ENCODE assay signal across 25 cellular contexts in genomic region chr6:17957904-17958303, GRCh38. TPM values are rescaled to one million over a fixed set of nuclear protein-coding genes. Genes with fewer than 3 reads are reported as not detected.
DNase-seq lines count a peak whose midpoint lies in the region; ATAC-seq, FAIRE-seq and TF ChIP-seq lines count a peak whose summit lies in the region.
"Had no signal": no experiment of that assay in that cellular context is flagged by ENCODE, and none has a peak within 500 bp of the region (broad histone marks: within the 10 kb centered on the region; RNA-seq: fewer than 3 reads in every experiment).

No MANE protein-coding gene starts in this region.

- no peaks in the 10 kb centered on the region for H3K36me3 ChIP-seq in BLaER1
- H3K36me3 ChIP-seq in HEK293 (ENCODE audit: control insufficient read depth in 2 of 2, insufficient read depth in 1 of 2, low read length in 2 of 2): no peaks in the 10 kb centered on the region
- H3K36me3 ChIP-seq in keratinocyte (ENCODE audit: control insufficient read depth in 2 of 2, extremely low read depth in 1 of 2, insufficient read depth in 2 of 2, low read length in 2 of 2): peaks cover 5 to 17% of the 10 kb centered on the region in 2 experiments
- H3K36me3 ChIP-seq in left lung: no peaks in the 10 kb centered on the region

- no peak overlapping the region for H3K4me3 Mint-ChIP-seq in WTC11
- H3K4me3 Mint-ChIP-seq: activated CD4-positive, alpha-beta T cell treated with anti-CD3 and anti-CD28 coated beads, Interleukin-2, amount 10 ng/mL, durations not matched to agents 24 days and 14 days; activated CD8-positive, alpha-beta memory T cell treated with anti-CD3 and anti-CD28 coated beads, Interleukin-2, amount 10 ng/mL, durations not matched to agents 7 days and 5 days; activated naive CD4-positive, alpha-beta T cell treated with anti-CD3 and anti-CD28 coated beads, Interleukin-2, amount 50 U/mL, for 24 hours; CD4-positive, alpha-beta T cell; H9; naive B cell had no signal

- H3K79me2 ChIP-seq in keratinocyte (ENCODE audit: control insufficient read depth, insufficient read depth, low read length): peaks cover 92% of the 10 kb centered on the region

- H4K20me1 ChIP-seq in BLaER1: no peaks in the 10 kb centered on the region
- peaks cover 4% of the 10 kb centered on the region for H4K20me1 ChIP-seq in keratinocyte (ENCODE audit: control insufficient read depth, extremely low read depth, insufficient read depth, low read length)

- intact Hi-C loops in left lung (cut with DNase I): no loop called here

- H3K36me3 Mint-ChIP-seq in WTC11: peaks cover 3% of the 10 kb centered on the region; the same call in 1 of the 2 replicates
- H3K36me3 Mint-ChIP-seq: activated CD8-positive, alpha-beta memory T cell treated with anti-CD3 and anti-CD28 coated beads, Interleukin-2, amount 10 ng/mL, durations not matched to agents 7 days and 5 days; activated naive CD4-positive, alpha-beta T cell treated with anti-CD3 and anti-CD28 coated beads, Interleukin-2, amount 50 U/mL, for 24 hours had no signal

- H3K27ac ChIP-seq in BLaER1: peak overlapping the region; percentile 1; the same call in 1 of the 2 replicates
- H3K27ac ChIP-seq in HEK293 (ENCODE audit: extremely low read depth, low read depth, low read length): no peak overlapping the region
- H3K27ac ChIP-seq in keratinocyte (ENCODE audit: control insufficient read depth, insufficient read depth, low read length): peak overlapping the region; percentile 29
- no peak overlapping the region for H3K27ac ChIP-seq in left lung
- H3K27ac ChIP-seq: SK-N-MC had no signal

- peak overlapping the region; percentile 20; the same call in 1 of the 2 replicates for H3K27ac Mint-ChIP-seq in WTC11
- H3K27ac Mint-ChIP-seq: activated CD4-positive, alpha-beta T cell treated with anti-CD3 and anti-CD28 coated beads, Interleukin-2, amount 10 ng/mL, durations not matched to agents 24 days and 14 days; activated CD8-positive, alpha-beta memory T cell treated with anti-CD3 and anti-CD28 coated beads, Interleukin-2, amount 10 ng/mL, durations not matched to agents 7 days and 5 days; activated naive CD4-positive, alpha-beta T cell treated with anti-CD3 and anti-CD28 coated beads, Interleukin-2, amount 50 U/mL, for 24 hours; CD4-positive, alpha-beta T cell had no signal

- POLR2A ChIA-PET in HEK293 (lab: Yijun Ruan, JAX): no interaction called here
- POLR2A ChIA-PET in WTC11 (lab: Charles Lee): no interaction called here

- H3K4me2 ChIP-seq in BLaER1: peak overlapping the region; percentile 49
- no peak overlapping the region for H3K4me2 ChIP-seq in keratinocyte (ENCODE audit: control insufficient read depth, extremely low read depth, insufficient read depth, low read depth, low read length)

- H3K4me1 ChIP-seq in BLaER1 (peaks cover 41% of the 10 kb centered on the region), HEK293 (ENCODE audit: control insufficient read depth, insufficient read depth, low read length) (no peaks in the 10 kb centered on the region; the same call in none of the 2 replicates), keratinocyte (ENCODE audit: control insufficient read depth, extremely low read depth, insufficient read depth, low read length) (peaks cover 19% of the 10 kb centered on the region), left lung (peaks cover 5 to 22% of the 10 kb centered on the region in 2 donors)

- CTCF ChIA-PET in HEK293 (lab: Yijun Ruan, JAX): no interaction called here
- CTCF ChIA-PET in WTC11 (lab: Charles Lee): no interaction called here

- dilution Hi-C loops in keratinocyte (cut with MboI; ENCODE audit: extremely low pct_ligation_motif_present, low sequenced_read_pairs): no loop called here

- H3K9me3 ChIP-seq in BLaER1 (0 out of 2 replicates have a peak, but pooled peaks cover 4% of the 10 kb centered on the region), HEK293 (ENCODE audit: control insufficient read depth, insufficient read depth, low read depth, low read length) (no peaks in the 10 kb centered on the region), keratinocyte (ENCODE audit: control insufficient read depth, low read depth, low read length) (no peaks in the 10 kb centered on the region), left lung (no peaks in the 10 kb centered on the region)

- H3K27me3 ChIP-seq in BLaER1 (no peaks in the 10 kb centered on the region), keratinocyte (ENCODE audit: control insufficient read depth, extremely low read depth, insufficient read depth, low read length) (no peaks in the 10 kb centered on the region), left lung (no peaks in the 10 kb centered on the region)

- peak overlapping the region; percentile 44; the same call in 1 of the 2 replicates for H3K9ac ChIP-seq in BLaER1
- no peak overlapping the region for H3K9ac ChIP-seq in keratinocyte (ENCODE audit: control insufficient read depth, extremely low read depth, insufficient read depth, low read length)

- no peak for FAIRE-seq in keratinocyte (lab: Jason Lieb, UNC)
- FAIRE-seq: astrocyte, RCC 7860, urothelium cell line had no signal

- H3K27me3 Mint-ChIP-seq in WTC11 (ENCODE audit: low read depth): no peaks in the 10 kb centered on the region

- DNase-seq in WTC11 (ENCODE audit: low spot score) (no peak), keratinocyte (ENCODE audit: low read depth, low spot score) (no peak), NCI-H69 (lab: John Stamatoyannopoulos, UW) (no peak), left lung (no peak), C1 segment of cervical spinal cord (lab: John Stamatoyannopoulos, UW) (no peak)
- DNase-seq: activated CD4-positive, alpha-beta T cell treated with anti-CD3 and anti-CD28 coated beads, Interleukin-2, amount 10 ng/mL, durations not matched to agents 24 days and 14 days; activated CD8-positive, alpha-beta memory T cell treated with anti-CD3 and anti-CD28 coated beads, Interleukin-2, amount 10 ng/mL, durations not matched to agents 7 days and 5 days; CD4-positive, alpha-beta T cell; cerebellar nuclear complex; effector memory CD4-positive, alpha-beta T cell; H9; mesendoderm; naive B cell; NCI-H1436; NCI-H510A treated with DMSO at 0.1 percent for 48 hours had no signal

- H3K4me3 ChIP-seq in BLaER1 (no peak overlapping the region), HEK293 (ENCODE audit: low read depth, low read length) (no peak overlapping the region), keratinocyte (ENCODE audit: control insufficient read depth in 2 of 3, extremely low read depth in 1 of 3, insufficient read depth in 2 of 3, low read depth in 1 of 3, low read length in 3 of 3) (no peak overlapping the region), left lung (no peak overlapping the region)
- H3K4me3 ChIP-seq: SK-N-MC had no signal

- H2AFZ ChIP-seq in keratinocyte (ENCODE audit: control insufficient read depth, low read length): no peak overlapping the region

- TF ChIP-seq CTCF in HEK293 (tag by site-specific recombination; IDR thresholded peaks at IDR 0.05): no peak
- no peak for TF ChIP-seq CTCF in WTC11 (IDR thresholded peaks at IDR 0.05)
- no peak for TF ChIP-seq CTCF in keratinocyte (optimal IDR thresholded peaks at IDR 0.05 in 1 of 3, IDR thresholded peaks at IDR 0.05 in 1 of 3, conservative IDR thresholded peaks at IDR 0.05 in 1 of 3; ENCODE audit: extremely low read depth in 1 of 3, insufficient read depth in 2 of 3, low read length in 3 of 3)
- no peak for TF ChIP-seq CTCF in left lung (IDR thresholded peaks at IDR 0.05)

- no peaks in the 10 kb centered on the region; the same call in 1 of the 2 replicates for H3K9me3 Mint-ChIP-seq in WTC11
- H3K9me3 Mint-ChIP-seq: activated CD4-positive, alpha-beta T cell treated with anti-CD3 and anti-CD28 coated beads, Interleukin-2, amount 10 ng/mL, durations not matched to agents 24 days and 14 days; activated naive CD4-positive, alpha-beta T cell treated with anti-CD3 and anti-CD28 coated beads, Interleukin-2, amount 50 U/mL, for 24 hours; CD4-positive, alpha-beta T cell; H9; naive B cell had no signal

- H3K4me1 Mint-ChIP-seq in WTC11: peaks cover 28% of the 10 kb centered on the region
- H3K4me1 Mint-ChIP-seq: activated CD4-positive, alpha-beta T cell treated with anti-CD3 and anti-CD28 coated beads, Interleukin-2, amount 10 ng/mL, durations not matched to agents 24 days and 14 days; activated naive CD4-positive, alpha-beta T cell treated with anti-CD3 and anti-CD28 coated beads, Interleukin-2, amount 50 U/mL, for 24 hours had no signal

- no peaks in the 10 kb centered on the region for H3K9me1 ChIP-seq in keratinocyte (ENCODE audit: control insufficient read depth, extremely low read depth, insufficient read depth, low read length)

- ATAC-seq in WTC11 (no peak), left lung (no peak), GM21381 (IDR thresholded peaks at IDR 0.05; ENCODE audit: unreplicated experiment) (no peak)
- ATAC-seq: activated CD8-positive, alpha-beta memory T cell treated with anti-CD3 and anti-CD28 coated beads, Interleukin-2, amount 10 ng/mL, durations not matched to agents 7 days and 5 days; esophagus mucosa had no signal

TF ChIP-seq in WTC11, 78 proteins besides CTCF, POLR2A, EP300 and RAD21 (continues in another document):
- TF ChIP-seq, protein P1, sequence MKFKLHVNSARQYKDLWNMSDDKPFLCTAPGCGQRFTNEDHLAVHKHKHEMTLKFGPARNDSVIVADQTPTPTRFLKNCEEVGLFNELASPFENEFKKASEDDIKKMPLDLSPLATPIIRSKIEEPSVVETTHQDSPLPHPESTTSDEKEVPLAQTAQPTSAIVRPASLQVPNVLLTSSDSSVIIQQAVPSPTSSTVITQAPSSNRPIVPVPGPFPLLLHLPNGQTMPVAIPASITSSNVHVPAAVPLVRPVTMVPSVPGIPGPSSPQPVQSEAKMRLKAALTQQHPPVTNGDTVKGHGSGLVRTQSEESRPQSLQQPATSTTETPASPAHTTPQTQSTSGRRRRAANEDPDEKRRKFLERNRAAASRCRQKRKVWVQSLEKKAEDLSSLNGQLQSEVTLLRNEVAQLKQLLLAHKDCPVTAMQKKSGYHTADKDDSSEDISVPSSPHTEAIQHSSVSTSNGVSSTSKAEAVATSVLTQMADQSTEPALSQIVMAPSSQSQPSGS (CRISPR knock-in tag; IDR thresholded peaks at IDR 0.05; ENCODE audit: borderline replicate concordance, low read depth): no peak

RNA-seq across cellular contexts. Expression of gene KIF13A, which starts 29.5 kb away (rescaled TPM):
- total RNA-seq in WTC11 (2021) (27.8 to 32.7 TPM (median 27.8 TPM) in 3 replicates), left lung (10 to 100 TPM; 42.7 to 49.3 TPM)
- 90.1 to 106 TPM (median 96.2 TPM) in 3 replicates for polyA plus RNA-seq in keratinocyte
- polyA plus RNA-seq in keratinocyte (2011; ENCODE audit: low read depth): 40.6 TPM
- 81.7 and 104 TPM in 2 replicates for polyA plus RNA-seq in keratinocyte (2011; cell fraction: cytosol; rRNA removed)
- polyA plus RNA-seq in keratinocyte (2011; cell fraction: nucleus; rRNA removed): 149 and 161 TPM in 2 replicates
- polyA plus RNA-seq in keratinocyte (2012; ENCODE audit: low replicate concordance): 51.2 and 90.2 TPM in 2 replicates
- 87.5 to 126 TPM (median 106 TPM) in 3 replicates for polyA minus RNA-seq in keratinocyte
- polyA minus RNA-seq in keratinocyte (2011; cell fraction: cytosol; rRNA and poly(A)+ RNA removed): 73.3 TPM
- polyA minus RNA-seq in keratinocyte (2011; cell fraction: nucleus; rRNA and poly(A)+ RNA removed): 171 and 308 TPM in 2 replicates
- total RNA-seq: activated CD4-positive, alpha-beta T cell treated with anti-CD3 and anti-CD28 coated beads, Interleukin-2, amount 10 ng/mL, durations not matched to agents 24 days and 14 days; T-helper 2 cell treated with Interferon-gamma antibody and Interleukin-4, amounts not matched to agents 100 ng/mL and 5 ng/mL, for 36 hours had no signal

Comparison
In these comparisons a context has a peak if more than half of its experiments do, and no peak if none do; other contexts are left out.
1. H3K27ac ChIP-seq: peak in BLaER1 (single experiment) and keratinocyte (single experiment); none in HEK293 (single experiment) and left lung (0 of 2).